ENCODE assay signal across 18 cellular contexts in genomic region chr12:116765271-116765670, GRCh38.
"Had no signal": no experiment of that assay in that cellular context is flagged by ENCODE, and none has a peak within 500 bp of the region (broad histone marks: within the 10 kb centered on the region; RNA-seq: fewer than 3 reads in every experiment).

No MANE protein-coding gene starts in this region.

- FAIRE-seq: islet of Langerhans had no signal

- H3K27ac Mint-ChIP-seq: activated naive CD4-positive, alpha-beta T cell treated with anti-CD3 and anti-CD28 coated beads, Interleukin-2, amount 50 U/mL, for 24 hours; dendritic cell treated with granulocyte-macrophage colony-stimulating factor and Interleukin-4, amounts not matched to agents 40 ng/mL and 50 ng/mL, for 4 days; effector memory CD8-positive, alpha-beta T cell; stimulated activated naive CD8-positive, alpha-beta T cell treated with anti-CD3 and anti-CD28 coated beads, Interleukin-15, amount 100 ng/mL, for 72 hours; T-helper 17 cell had no signal

- H3K9me3 Mint-ChIP-seq: activated naive CD4-positive, alpha-beta T cell treated with anti-CD3 and anti-CD28 coated beads, Interleukin-2, amount 50 U/mL, for 24 hours; dendritic cell treated with granulocyte-macrophage colony-stimulating factor and Interleukin-4, amounts not matched to agents 40 ng/mL and 50 ng/mL, for 4 days; effector memory CD8-positive, alpha-beta T cell; neural crest cell; stimulated activated naive CD8-positive, alpha-beta T cell treated with anti-CD3 and anti-CD28 coated beads, Interleukin-15, amount 100 ng/mL, for 72 hours had no signal

- H3K27me3 Mint-ChIP-seq: activated naive CD4-positive, alpha-beta T cell treated with anti-CD3 and anti-CD28 coated beads, Interleukin-2, amount 50 U/mL, for 24 hours; effector memory CD8-positive, alpha-beta T cell; stimulated activated naive CD8-positive, alpha-beta T cell treated with anti-CD3 and anti-CD28 coated beads, Interleukin-15, amount 100 ng/mL, for 72 hours; T-helper 17 cell had no signal

- H3K9me3 ChIP-seq: heart left ventricle, ovary, testis, upper lobe of right lung had no signal

- ATAC-seq: effector memory CD8-positive, alpha-beta T cell; heart left ventricle; stimulated activated naive CD8-positive, alpha-beta T cell treated with anti-CD3 and anti-CD28 coated beads, Interleukin-15, amount 100 ng/mL, for 72 hours; T-helper 17 cell; upper lobe of right lung had no signal

- H3K27me3 ChIP-seq: brain microvascular endothelial cell, heart left ventricle, ovary, testis, upper lobe of right lung had no signal

- H3K4me1 Mint-ChIP-seq: activated naive CD4-positive, alpha-beta T cell treated with anti-CD3 and anti-CD28 coated beads, Interleukin-2, amount 50 U/mL, for 24 hours; neural crest cell; T-helper 17 cell had no signal

- H3K4me3 Mint-ChIP-seq: activated naive CD4-positive, alpha-beta T cell treated with anti-CD3 and anti-CD28 coated beads, Interleukin-2, amount 50 U/mL, for 24 hours; dendritic cell treated with granulocyte-macrophage colony-stimulating factor and Interleukin-4, amounts not matched to agents 40 ng/mL and 50 ng/mL, for 4 days; effector memory CD8-positive, alpha-beta T cell; neural crest cell; stimulated activated naive CD8-positive, alpha-beta T cell treated with anti-CD3 and anti-CD28 coated beads, Interleukin-15, amount 100 ng/mL, for 72 hours; T-helper 17 cell had no signal

- DNase-seq: activated CD4-positive, alpha-beta T cell treated with anti-CD3 and anti-CD28 coated beads, Interleukin-2, amount 50 U/mL, for 1 hour; activated T-cell treated with anti-CD3 and anti-CD28 coated beads, Interleukin-2, amount 50 U/mL, for 1 hour; amniotic stem cell; brain microvascular endothelial cell; effector memory CD8-positive, alpha-beta T cell; heart left ventricle; ovary; stimulated activated CD4-positive, alpha-beta T cell treated with anti-CD3 and anti-CD28 coated beads, Interleukin-15, amount 100 ng/mL, for 24 hours; stimulated activated CD4-positive, alpha-beta T cell treated with anti-CD3 and anti-CD28 coated beads, Interleukin-4, amount 100 ng/mL, for 24 hours; stimulated activated naive CD8-positive, alpha-beta T cell treated with anti-CD3 and anti-CD28 coated beads, Interleukin-15, amount 100 ng/mL, for 72 hours; T-helper 17 cell; testis had no signal

- H3K4me1 ChIP-seq: testis, upper lobe of right lung had no signal

- H3K27ac ChIP-seq: brain microvascular endothelial cell, epithelial cell of prostate, heart left ventricle, ovary, testis, upper lobe of right lung had no signal

- H3K36me3 ChIP-seq: brain microvascular endothelial cell, heart left ventricle, ovary, upper lobe of right lung had no signal

- H3K4me3 ChIP-seq: heart left ventricle, ovary, testis, upper lobe of right lung had no signal
